In genomic region chr11:61964058-61964940, GRCh38 we compare ENCODE assay signal across 8 cellular contexts. TPM values are rescaled to one million over a fixed set of nuclear protein-coding genes. Genes with fewer than 3 reads are reported as not detected.
DNase-seq lines count a peak whose midpoint lies in the region; ATAC-seq and TF ChIP-seq lines count a peak whose summit lies in the region.
"Not testable (repeated sequence)": the region's sequence is repeated elsewhere in the genome, so short reads cannot be mapped to it uniquely, and the experiment has no call there.

No MANE protein-coding gene starts in this region.

- in situ Hi-C loops in astrocyte of the spinal cord (cut with HindIII; ENCODE audit: low sequenced_read_pairs), result not testable (repeated sequence)

- not testable (repeated sequence) for H3K27me3 Mint-ChIP-seq in activated CD4-positive, alpha-beta T cell treated with anti-CD3 and anti-CD28 coated beads, Interleukin-2, amount 10 ng/mL, durations not matched to agents 24 days and 14 days

- not testable (repeated sequence) for H3K9me3 ChIP-seq in esophagus (ENCODE audit: control insufficient read depth in 2 of 2, insufficient read depth in 1 of 2, low read depth in 1 of 2, low read length in 1 of 2); lower lobe of right lung; thoracic aorta

- H3K4me3 ChIP-seq in astrocyte of the spinal cord (ENCODE audit: low read depth, low read length) (peak overlapping the region; percentile 100), esophagus (ENCODE audit: low read depth in 1 of 2, low read length in 2 of 2) (peak overlapping the region; percentile 6 to 94), lower lobe of right lung (peak overlapping the region; percentile 98), thoracic aorta (peak overlapping the region; percentile 96)

- DNase-seq in COR-L47 (lab: John Stamatoyannopoulos, UW), result peak; percentile 12
- DNase-seq in NCI-H2081 (lab: John Stamatoyannopoulos, UW), result peak; percentile 12 to 53
- DNase-seq in activated CD4-positive, alpha-beta T cell treated with anti-CD3 and anti-CD28 coated beads, Interleukin-2, amount 10 ng/mL, durations not matched to agents 24 days and 14 days; astrocyte of the spinal cord (ENCODE audit: low read depth, low spot score); lower lobe of right lung; thoracic aorta (ENCODE audit: low spot score): not testable (repeated sequence)
- DNase-seq in posterior vena cava (ENCODE audit: low spot score), result peak; percentile 85

- not testable (repeated sequence) for TF ChIP-seq CTCF in astrocyte of the spinal cord (IDR thresholded peaks at IDR 0.05; ENCODE audit: low read depth, low read length); lower lobe of right lung (IDR thresholded peaks at IDR 0.05); thoracic aorta (IDR thresholded peaks at IDR 0.05)

- 44 to 47% methylated on average over 11 of the region's 11 CpGs for WGBS in esophagus, 2 donors

- H3K4me1 ChIP-seq in esophagus (ENCODE audit: control insufficient read depth in 2 of 2, insufficient read depth in 2 of 2, low read length in 1 of 2), result not testable (repeated sequence)
- peaks cover 68% of the 10 kb centered on the region for H3K4me1 ChIP-seq in lower lobe of right lung
- peaks cover 25 to 61% of the 10 kb centered on the region in 2 donors for H3K4me1 ChIP-seq in thoracic aorta (ENCODE audit: control insufficient read depth in 1 of 2, low read depth in 2 of 2)

- H3K36me3 Mint-ChIP-seq in activated CD4-positive, alpha-beta T cell treated with anti-CD3 and anti-CD28 coated beads, Interleukin-2, amount 10 ng/mL, durations not matched to agents 24 days and 14 days (ENCODE audit: low read depth), result peaks cover 43% of the 10 kb centered on the region

- not testable (repeated sequence) for H3K9me3 Mint-ChIP-seq in activated CD4-positive, alpha-beta T cell treated with anti-CD3 and anti-CD28 coated beads, Interleukin-2, amount 10 ng/mL, durations not matched to agents 24 days and 14 days

- H3K27me3 ChIP-seq in esophagus (ENCODE audit: control insufficient read depth in 1 of 2, insufficient read depth in 2 of 2, low read length in 2 of 2); lower lobe of right lung (ENCODE audit: low read depth); thoracic aorta (replicated peaks; ENCODE audit: insufficient read depth): not testable (repeated sequence)

- H3K27ac Mint-ChIP-seq in activated CD4-positive, alpha-beta T cell treated with anti-CD3 and anti-CD28 coated beads, Interleukin-2, amount 10 ng/mL, durations not matched to agents 24 days and 14 days, result not testable (repeated sequence)

- not testable (repeated sequence) for ATAC-seq in lower lobe of right lung; thoracic aorta (ENCODE audit: insufficient number of reproducible peaks, low FRiP score, low read depth)

- peak overlapping the region; percentile 92 for H3K4me3 Mint-ChIP-seq in activated CD4-positive, alpha-beta T cell treated with anti-CD3 and anti-CD28 coated beads, Interleukin-2, amount 10 ng/mL, durations not matched to agents 24 days and 14 days

- intact Hi-C loops in activated CD4-positive, alpha-beta T cell treated with anti-CD3 and anti-CD28 coated beads, Interleukin-2, amount 10 ng/mL, durations not matched to agents 24 days and 14 days (cut with micrococcal nuclease); lower lobe of right lung (cut with DNase I): not testable (repeated sequence)
- intact Hi-C loops in posterior vena cava (cut with DNase I), result loop anchor here in 1 of 2 donors (5.0 kb wide), 1 partner anchor 833 kb away; no protein-coding TSS in a partner anchor

- H3K27ac ChIP-seq in esophagus (ENCODE audit: low read depth in 2 of 2, low read length in 1 of 2) (peak overlapping the region in 1 of 2 donors; percentile 44), lower lobe of right lung (peak overlapping the region; percentile 97), thoracic aorta (peak overlapping the region in 1 of 2 donors; percentile 99)

- peaks cover 40% of the 10 kb centered on the region for H3K4me1 Mint-ChIP-seq in activated CD4-positive, alpha-beta T cell treated with anti-CD3 and anti-CD28 coated beads, Interleukin-2, amount 10 ng/mL, durations not matched to agents 24 days and 14 days

- not testable (repeated sequence) for H3K36me3 ChIP-seq in esophagus (ENCODE audit: control insufficient read depth in 2 of 2, insufficient read depth in 2 of 2, low read length in 1 of 2)
- H3K36me3 ChIP-seq in lower lobe of right lung (peaks cover 41% of the 10 kb centered on the region), thoracic aorta (peaks cover 23% of the 10 kb centered on the region)

RNA-seq across cellular contexts. Expression of gene FTH1, which starts 3.1 kb away (rescaled TPM):
- 500 and 515 TPM in 2 replicates for total RNA-seq in activated CD4-positive, alpha-beta T cell treated with anti-CD3 and anti-CD28 coated beads, Interleukin-2, amount 10 ng/mL, durations not matched to agents 24 days and 14 days
- 1,000 to 10,000 TPM; 3,491 to 8,500 TPM for polyA plus RNA-seq in esophagus
- total RNA-seq in lower lobe of right lung, result 4,616 TPM
- total RNA-seq in posterior vena cava, result 1,000 to 10,000 TPM; 2,679 to 3,454 TPM
- 1,000 to 10,000 TPM; 1,820 to 2,025 TPM for total RNA-seq in thoracic aorta

RNA-seq across cellular contexts. Expression of gene BEST1, which starts 14.1 kb away (rescaled TPM):
- total RNA-seq in activated CD4-positive, alpha-beta T cell treated with anti-CD3 and anti-CD28 coated beads, Interleukin-2, amount 10 ng/mL, durations not matched to agents 24 days and 14 days, result 0.07 TPM in 1 of 2 replicates, not detected in the other
- 1 to 10 TPM; 1.2 to 3.8 TPM for polyA plus RNA-seq in esophagus
- total RNA-seq in lower lobe of right lung, result 14.1 TPM
- total RNA-seq in posterior vena cava, result 1 to 10 TPM; 5.8 to 9.5 TPM
- total RNA-seq in thoracic aorta, result 1 to 10 TPM; 4.7 to 8.0 TPM

RNA-seq across cellular contexts. Expression of gene RAB3IL1, which starts 46.9 kb away (rescaled TPM):
- total RNA-seq in activated CD4-positive, alpha-beta T cell treated with anti-CD3 and anti-CD28 coated beads, Interleukin-2, amount 10 ng/mL, durations not matched to agents 24 days and 14 days, result 0.12 and 0.26 TPM in 2 replicates
- polyA plus RNA-seq in esophagus, result 1 to 10 TPM; 1.4 to 2.1 TPM
- total RNA-seq in lower lobe of right lung (11.4 TPM), posterior vena cava (10 to 100 TPM; 26.7 to 31.5 TPM), thoracic aorta (10 to 100 TPM; 20.8 to 45.4 TPM)

Comparison
In these comparisons a context has a peak if more than half of its experiments do, and no peak if none do; other contexts are left out.
1. H3K4me3 ChIP-seq: peak in every context shown above with its lines; median percentile 100 in astrocyte of the spinal cord; 98 in lower lobe of right lung; 96 in thoracic aorta; 50 in esophagus.